8 cellular contexts compared by ENCODE assay signal in the genomic region with DNA sequence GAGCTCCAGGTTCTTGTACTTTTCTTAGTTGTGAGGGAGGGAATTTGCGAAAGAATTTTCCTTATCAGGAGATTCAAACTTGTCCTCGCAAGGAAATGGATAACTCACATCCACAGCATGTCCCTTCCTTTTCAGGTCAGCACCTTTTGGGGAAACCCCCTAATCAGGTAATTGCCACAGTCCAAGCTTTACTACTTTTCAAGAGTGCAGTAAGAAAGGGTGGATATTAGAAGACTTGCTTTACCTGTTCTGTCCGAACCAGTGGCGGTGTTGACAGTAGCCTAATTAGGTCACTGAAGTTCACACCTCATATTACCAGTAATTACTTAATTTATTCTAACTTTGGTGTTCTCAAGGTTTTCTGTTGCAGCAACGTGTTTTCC. TPM values are rescaled to one million over a fixed set of nuclear protein-coding genes. Genes with fewer than 3 reads are reported as not detected.
A peak's percentile ranks its signal among the peaks of the same experiment; 100 is the strongest.
DNase-seq lines count a peak whose midpoint lies in the region; ATAC-seq and TF ChIP-seq lines count a peak whose summit lies in the region.

No MANE protein-coding gene starts in this region.

- TF ChIP-seq CTCF in fibroblast of villous mesenchyme (IDR thresholded peaks at IDR 0.05; ENCODE audit: insufficient read depth, low read depth, low read length): no peak
- TF ChIP-seq CTCF in psoas muscle (IDR thresholded peaks at IDR 0.05): no peak

- CTCF ChIA-PET in activated CD4-positive, alpha-beta T cell treated with anti-CD3 and anti-CD28 coated beads for 36 hours (lab: Charles Lee): interaction anchor here (0.8 kb wide), 1 partner anchor 1274 kb away, joined by 4 read pairs; no protein-coding TSS in a partner anchor

- DNase-seq in activated CD4-positive, alpha-beta T cell treated with anti-CD3 and anti-CD28 coated beads for 36 hours: no peak
- no peak for DNase-seq in activated CD4-positive, alpha-beta T cell treated with anti-CD3 and anti-CD28 coated beads, Interleukin-2, amount 50 U/mL, for 4 hours
- DNase-seq in SJSA1 (ENCODE audit: low read depth in 1 of 2, low spot score in 2 of 2): no peak
- DNase-seq in fibroblast of villous mesenchyme (ENCODE audit: low read depth): peak; percentile 10
- no peak for DNase-seq in psoas muscle
- no peak for DNase-seq in mesenteric fat pad (ENCODE audit: low spot score)
- DNase-seq in NCI-H2029 (lab: John Stamatoyannopoulos, UW): no peak

- POLR2A ChIA-PET in activated CD4-positive, alpha-beta T cell treated with anti-CD3 and anti-CD28 coated beads for 36 hours (lab: Charles Lee): no interaction called here

- H3K4me3 ChIP-seq in SJSA1 (peak overlapping the region; percentile 82), fibroblast of villous mesenchyme (ENCODE audit: low read depth, low read length) (peak overlapping the region; percentile 86), psoas muscle (peak overlapping the region; percentile 85)

- H3K9me3 Mint-ChIP-seq in activated CD4-positive, alpha-beta T cell treated with anti-CD3 and anti-CD28 coated beads for 36 hours (ENCODE audit: low read depth): peaks cover 5% of the 10 kb centered on the region

- H3K27ac Mint-ChIP-seq in activated CD4-positive, alpha-beta T cell treated with anti-CD3 and anti-CD28 coated beads for 36 hours: peak overlapping the region; percentile 90

- no peak overlapping the region for H3K27ac ChIP-seq in SJSA1
- H3K27ac ChIP-seq in psoas muscle: peak overlapping the region; percentile 86

- peaks cover 13% of the 10 kb centered on the region for H3K4me1 ChIP-seq in SJSA1 (replicated peaks)
- H3K4me1 ChIP-seq in psoas muscle: peaks cover 9% of the 10 kb centered on the region

- H3K9me3 ChIP-seq in SJSA1 (replicated peaks) (no peaks in the 10 kb centered on the region), psoas muscle (no peaks in the 10 kb centered on the region)

- H3K4me3 Mint-ChIP-seq in activated CD4-positive, alpha-beta T cell treated with anti-CD3 and anti-CD28 coated beads for 36 hours: peak overlapping the region; percentile 82

- WGBS in psoas muscle, 3 donors: 4 to 6% (median 5%) methylated on average over 5 of the region's 5 CpGs

- H3K27me3 Mint-ChIP-seq in activated CD4-positive, alpha-beta T cell treated with anti-CD3 and anti-CD28 coated beads for 36 hours: no peaks in the 10 kb centered on the region

- peak; percentile 5 for ATAC-seq in activated CD4-positive, alpha-beta T cell treated with anti-CD3 and anti-CD28 coated beads for 36 hours
- ATAC-seq in HG02938 (IDR thresholded peaks at IDR 0.05; ENCODE audit: unreplicated experiment) (peak; percentile 27), psoas muscle (peak in 1 of 4 donors; percentile 18)

- intact Hi-C loops in activated CD4-positive, alpha-beta T cell treated with anti-CD3 and anti-CD28 coated beads for 36 hours (cut with DNase I, micrococcal nuclease): loop anchor here (1.0 to 5.0 kb wide), 3 partner anchors 106 to 1316 kb away; a partner anchor contains a TSS
- intact Hi-C loops in psoas muscle (cut with DNase I): no loop called here

- peaks cover 26% of the 10 kb centered on the region for H3K36me3 Mint-ChIP-seq in activated CD4-positive, alpha-beta T cell treated with anti-CD3 and anti-CD28 coated beads for 36 hours (ENCODE audit: low read depth)

- H3K27me3 ChIP-seq in SJSA1 (replicated peaks) (no peaks in the 10 kb centered on the region), psoas muscle (ENCODE audit: insufficient read depth in 3 of 3, low read length in 2 of 3) (no peaks in the 10 kb centered on the region)

- H3K4me1 Mint-ChIP-seq in activated CD4-positive, alpha-beta T cell treated with anti-CD3 and anti-CD28 coated beads for 36 hours: peaks cover 54% of the 10 kb centered on the region

- H3K36me3 ChIP-seq in SJSA1 (peaks cover 3% of the 10 kb centered on the region; the same call in 1 of the 2 replicates), psoas muscle (ENCODE audit: insufficient read depth in 1 of 2, low read depth in 1 of 2) (peaks cover 0 to 3% of the 10 kb centered on the region in 2 donors)

RNA-seq across cellular contexts. Expression of a gene that starts 6.7 kb away (rescaled TPM):
- total RNA-seq in activated CD4-positive, alpha-beta T cell treated with anti-CD3 and anti-CD28 coated beads for 36 hours: under 1 TPM; 0.11 TPM
- not detected in 2 replicates for total RNA-seq in SJSA1 (2014; rRNA removed; shearing (Covaris generic))
- total RNA-seq in fibroblast of villous mesenchyme: under 0.01 TPM in 1 of 2 replicates, not detected in the other
- total RNA-seq in psoas muscle: under 1 TPM in 1 of 4 donors, not detected in 3; 0.20 TPM
- polyA plus RNA-seq in psoas muscle: under 1 TPM in 2 of 3 donors, not detected in 1; 0.09 TPM
- 0.13 TPM for total RNA-seq in mesenteric fat pad

Comparison
In these comparisons a context has a peak if more than half of its experiments do, and no peak if none do; other contexts are left out.
1. intact Hi-C loops: an anchor here in activated CD4-positive, alpha-beta T cell treated with anti-CD3 and anti-CD28 coated beads for 36 hours (1.0 to 5.0 kb wide); none called in psoas muscle.